In genomic region chr2:217846321-217846743, GRCh38 we compare ENCODE assay signal across 19 cellular contexts.
DNase-seq lines count a peak whose midpoint lies in the region; ATAC-seq and TF ChIP-seq lines count a peak whose summit lies in the region.
"Had no signal": no experiment of that assay in that cellular context is flagged by ENCODE, and none has a peak within 500 bp of the region (broad histone marks: within the 10 kb centered on the region; RNA-seq: fewer than 3 reads in every experiment).

No MANE protein-coding gene starts in this region.

- H3K4me1 Mint-ChIP-seq in T-cell, result no peaks in the 10 kb centered on the region
- H3K4me1 Mint-ChIP-seq: activated CD4-positive, alpha-beta T cell treated with anti-CD3 and anti-CD28 coated beads for 36 hours; endodermal cell had no signal

- CTCF ChIA-PET in T-cell (lab: Charles Lee), result no interaction called here

- peaks cover 0 to 48% (median 14%) of the 10 kb centered on the region in 3 donors for H3K36me3 ChIP-seq in esophagus squamous epithelium
- peaks cover 73% of the 10 kb centered on the region for H3K36me3 ChIP-seq in lower lobe of right lung
- H3K36me3 ChIP-seq in thoracic aorta, result peaks cover 83% of the 10 kb centered on the region

- no peaks in the 10 kb centered on the region for H3K9me3 ChIP-seq in esophagus squamous epithelium
- H3K9me3 ChIP-seq in lower lobe of right lung, result peaks cover 6% of the 10 kb centered on the region
- no peaks in the 10 kb centered on the region for H3K9me3 ChIP-seq in thoracic aorta

- peaks cover 15 to 84% (median 43%) of the 10 kb centered on the region in 3 donors for H3K4me1 ChIP-seq in esophagus squamous epithelium
- H3K4me1 ChIP-seq in lower lobe of right lung, result peaks cover 89% of the 10 kb centered on the region
- peaks cover 64 to 100% of the 10 kb centered on the region in 2 donors for H3K4me1 ChIP-seq in thoracic aorta (ENCODE audit: control insufficient read depth in 1 of 2, low read depth in 2 of 2)

- no peak overlapping the region for H3K27ac Mint-ChIP-seq in T-cell
- H3K27ac Mint-ChIP-seq: activated CD4-positive, alpha-beta T cell treated with anti-CD3 and anti-CD28 coated beads for 36 hours; activated naive CD8-positive, alpha-beta T cell; endodermal cell; stimulated activated naive B cell treated with anti-CD40 and anti-IgM and Interleukin-4, amounts not matched to agents 10 μg/mL and 1 μg/mL and 100 μg/mL, for 72 hours had no signal

- H3K27ac ChIP-seq in esophagus squamous epithelium (peak overlapping the region; percentile 25 to 86 (median 46)), lower lobe of right lung (peak overlapping the region; percentile 64), thoracic aorta (peak overlapping the region; percentile 66 to 88)
- H3K27ac ChIP-seq: KMS-11 had no signal

- intact Hi-C loops in esophagus squamous epithelium (cut with DNase I), result no loop called here
- intact Hi-C loops in lower lobe of right lung (cut with DNase I), result no loop called here

- peak; percentile 95 for DNase-seq in LHCN-M2 (ENCODE audit: low read depth)
- no peak for DNase-seq in esophagus squamous epithelium (lab: John Stamatoyannopoulos, UW)
- no peak for DNase-seq in lower lobe of right lung
- DNase-seq in thoracic aorta (ENCODE audit: low spot score), result no peak
- no peak for DNase-seq in NCI-H2107 treated with DMSO at 0.1 percent for 48 hours (lab: John Stamatoyannopoulos, UW; ENCODE audit: unreplicated experiment)
- no peak for DNase-seq in T-cell
- no peak for DNase-seq in stimulated activated CD4-positive, alpha-beta T cell treated with anti-CD3 and anti-CD28 coated beads, Interleukin-4, amount 100 ng/mL, for 4 hours
- DNase-seq: activated CD4-positive, alpha-beta T cell treated with anti-CD3 and anti-CD28 coated beads for 36 hours; caudate nucleus; endodermal cell; foreskin fibroblast; NCI-H1417; NCI-H2227 treated with DMSO at 0.1 percent for 48 hours; nucleus accumbens; SHP77 treated with DMSO at 0.1 percent for 48 hours; stimulated activated naive B cell treated with anti-CD40 and anti-IgM and Interleukin-4, amounts not matched to agents 10 μg/mL and 1 μg/mL and 100 μg/mL, for 72 hours had no signal

- no peaks in the 10 kb centered on the region for H3K36me3 Mint-ChIP-seq in T-cell
- H3K36me3 Mint-ChIP-seq: activated naive CD8-positive, alpha-beta T cell; stimulated activated naive B cell treated with anti-CD40 and anti-IgM and Interleukin-4, amounts not matched to agents 10 μg/mL and 1 μg/mL and 100 μg/mL, for 72 hours had no signal

- 33 to 54% methylated on average over 1 to 2 of the region's 3 CpGs for WGBS in esophagus squamous epithelium, 2 donors

- no peak overlapping the region for H3K4me3 Mint-ChIP-seq in T-cell
- H3K4me3 Mint-ChIP-seq: activated CD4-positive, alpha-beta T cell treated with anti-CD3 and anti-CD28 coated beads for 36 hours; activated naive CD8-positive, alpha-beta T cell; endodermal cell; stimulated activated naive B cell treated with anti-CD40 and anti-IgM and Interleukin-4, amounts not matched to agents 10 μg/mL and 1 μg/mL and 100 μg/mL, for 72 hours had no signal

- POLR2A ChIA-PET in T-cell (lab: Charles Lee), result no interaction called here

- no peaks in the 10 kb centered on the region for H3K27me3 ChIP-seq in esophagus squamous epithelium
- no peaks in the 10 kb centered on the region for H3K27me3 ChIP-seq in lower lobe of right lung (ENCODE audit: low read depth)
- H3K27me3 ChIP-seq in thoracic aorta (replicated peaks; ENCODE audit: insufficient read depth), result no peaks in the 10 kb centered on the region

- H3K9me3 Mint-ChIP-seq in T-cell, result no peaks in the 10 kb centered on the region
- H3K9me3 Mint-ChIP-seq: stimulated activated naive B cell treated with anti-CD40 and anti-IgM and Interleukin-4, amounts not matched to agents 10 μg/mL and 1 μg/mL and 100 μg/mL, for 72 hours had no signal

- TF ChIP-seq CTCF in esophagus squamous epithelium (IDR thresholded peaks at IDR 0.05), result no peak
- TF ChIP-seq CTCF in lower lobe of right lung (IDR thresholded peaks at IDR 0.05), result no peak
- TF ChIP-seq CTCF in thoracic aorta (IDR thresholded peaks at IDR 0.05), result no peak

- ATAC-seq in lower lobe of right lung (peak; percentile 5 to 38), thoracic aorta (ENCODE audit: insufficient number of reproducible peaks, low FRiP score, low read depth) (no peak), HG02981 (IDR thresholded peaks at IDR 0.05; ENCODE audit: unreplicated experiment) (no peak), T-cell (replicated peaks in 1 of 4) (no peak)
- ATAC-seq: activated CD4-positive, alpha-beta T cell treated with anti-CD3 and anti-CD28 coated beads for 36 hours; stimulated activated naive B cell treated with anti-CD40 and anti-IgM and Interleukin-4, amounts not matched to agents 10 μg/mL and 1 μg/mL and 100 μg/mL, for 72 hours had no signal

- H3K27me3 Mint-ChIP-seq in T-cell, result peaks cover 10 to 20% of the 10 kb centered on the region in 2 donors
- H3K27me3 Mint-ChIP-seq: activated naive CD8-positive, alpha-beta T cell had no signal

- no peak overlapping the region for H3K4me3 ChIP-seq in esophagus squamous epithelium
- no peak overlapping the region for H3K4me3 ChIP-seq in lower lobe of right lung
- no peak overlapping the region for H3K4me3 ChIP-seq in thoracic aorta

- TF ChIP-seq POLR2A in esophagus squamous epithelium (IDR thresholded peaks at IDR 0.05), result no peak

Comparison
In these comparisons a context has a peak if more than half of its experiments do, and no peak if none do; other contexts are left out.
1. ATAC-seq: peak in lower lobe of right lung (2 of 2); none in thoracic aorta (single experiment), HG02981 (single experiment) and T-cell (0 of 4).
2. Peak in every context shown above with its lines, with median percentiles within 50 percentile points of each other: H3K27ac ChIP-seq.